9 cellular contexts compared by ENCODE assay signal in the genomic region with DNA sequence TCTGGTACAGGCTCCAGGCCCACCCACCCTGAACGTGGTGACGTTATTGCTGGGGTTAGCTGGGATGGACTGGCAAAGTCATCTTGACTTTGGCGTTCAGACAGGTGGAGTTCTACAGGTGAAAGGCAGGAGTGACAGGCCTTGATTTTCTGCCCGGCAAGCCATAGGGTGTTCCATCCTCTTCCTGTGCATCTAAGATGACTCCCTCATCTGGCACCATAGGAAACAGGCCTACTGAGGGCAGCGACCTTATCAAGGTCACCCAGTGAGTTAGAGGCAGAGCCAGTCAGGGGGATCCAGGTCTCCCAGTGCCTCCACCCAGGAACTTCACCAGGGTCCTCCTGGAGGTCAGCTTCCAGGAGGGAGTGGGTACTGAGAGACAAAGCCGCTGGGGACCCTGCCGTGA. TPM values are rescaled to one million over a fixed set of nuclear protein-coding genes. Genes with fewer than 3 reads are reported as not detected.
DNase-seq lines count a peak whose midpoint lies in the region; ATAC-seq and TF ChIP-seq lines count a peak whose summit lies in the region.
"Had no signal": no experiment of that assay in that cellular context is flagged by ENCODE, and none has a peak within 500 bp of the region (broad histone marks: within the 10 kb centered on the region; RNA-seq: fewer than 3 reads in every experiment).

No MANE protein-coding gene starts in this region.

- POLR2A ChIA-PET in AG04449 (lab: Yijun Ruan, JAX), result interaction anchor here (1.6 to 2.8 kb wide), 2 partner anchors 8 to 63 kb away, joined by 8 to 14 read pairs; no protein-coding TSS in a partner anchor

- H3K79me2 ChIP-seq in Loucy (ENCODE audit: insufficient read depth, low read length), result peaks cover 62% of the 10 kb centered on the region

- peak overlapping the region; percentile 91 for H3K4me2 ChIP-seq in Loucy (ENCODE audit: low read depth, low read length, poor library complexity, severe bottlenecking)

- no peaks in the 10 kb centered on the region for H3K36me3 ChIP-seq in Loucy (ENCODE audit: insufficient read depth, low read length)

- TF ChIP-seq CTCF in AG04449 (IDR thresholded peaks at IDR 0.05; ENCODE audit: insufficient read depth, low read length, missing control alignments) (no peak), Loucy (conservative IDR thresholded peaks at IDR 0.05; ENCODE audit: low read length) (no peak)

- 0 out of 2 replicates have a peak overlapping the region, but pooled peaks have one; percentile 11 for H2AFZ ChIP-seq in Loucy (ENCODE audit: low read length)

- H3K9me3 ChIP-seq in Loucy (ENCODE audit: insufficient read depth, low read depth, low read length), result no peaks in the 10 kb centered on the region

- no peaks in the 10 kb centered on the region for H3K27me3 Mint-ChIP-seq in naive B cell

- no peak for ATAC-seq in naive B cell (ENCODE audit: low read depth in 2 of 2)
- ATAC-seq in HG02763 (IDR thresholded peaks at IDR 0.05; ENCODE audit: unreplicated experiment), result no peak

- H3K9ac ChIP-seq in Loucy (ENCODE audit: low read depth, low read length, poor library complexity, severe bottlenecking), result peak overlapping the region; percentile 84

- H3K9me2 ChIP-seq in Loucy (replicated peaks; ENCODE audit: low read depth, low read length), result no peaks in the 10 kb centered on the region

- H3K9me3 Mint-ChIP-seq in naive B cell, result no peaks in the 10 kb centered on the region

- peaks cover 47% of the 10 kb centered on the region for H3K4me1 ChIP-seq in Loucy (ENCODE audit: insufficient read depth, low read length, poor library complexity, severe bottlenecking)

- H3K27ac ChIP-seq in cingulate gyrus (ENCODE audit: low read depth, low read length), result peak overlapping the region; percentile 19

- no peaks in the 10 kb centered on the region for H3F3A ChIP-seq in Loucy (ENCODE audit: low read depth)

- peaks cover 46% of the 10 kb centered on the region for H4K20me1 ChIP-seq in Loucy (ENCODE audit: insufficient read depth, low read length, poor library complexity, severe bottlenecking)

- H3K4me3 ChIP-seq in AG04449 (ENCODE audit: low read depth, low read length) (peak overlapping the region; percentile 92), Loucy (ENCODE audit: low read length, poor library complexity, severe bottlenecking) (peak overlapping the region; percentile 93)

- CTCF ChIA-PET in AG04449 (lab: Yijun Ruan, JAX), result interaction anchor here (0.7 to 1.9 kb wide), 7 partner anchors 8 to 326 kb away, joined by 3 to 8 read pairs (median 4); no protein-coding TSS in a partner anchor

- H3K27ac Mint-ChIP-seq in naive B cell, result peak overlapping the region in 5 of 6 donors; percentile 64 to 95 (median 88)

- peaks cover 17 to 47% (median 30%) of the 10 kb centered on the region in 3 donors for H3K4me1 Mint-ChIP-seq in naive B cell

- H3K27me3 ChIP-seq in Loucy (ENCODE audit: insufficient read depth, low read length, poor library complexity, severe bottlenecking), result no peaks in the 10 kb centered on the region

- no peaks in the 10 kb centered on the region for H3K36me3 Mint-ChIP-seq in naive B cell

- peak overlapping the region; percentile 92 to 97 (median 96) for H3K4me3 Mint-ChIP-seq in naive B cell

- DNase-seq in AG04449 (ENCODE audit: low read depth, low spot score) (no peak), naive B cell (no peak), H4 (ENCODE audit: low spot score) (no peak), DMS79 treated with DMSO at 0.1 percent for 48 hours (lab: John Stamatoyannopoulos, UW) (no peak)
- no peak for DNase-seq in stimulated activated CD8-positive, alpha-beta memory T cell treated with anti-CD3 and anti-CD28 coated beads, Interleukin-4, amount 100 ng/mL, for 48 hours
- DNase-seq: NCI-H226 had no signal

RNA-seq across cellular contexts. Expression of gene HK1, which starts 41.6 kb away (rescaled TPM):
- polyA plus RNA-seq in naive B cell (ENCODE audit: low read depth in 6 of 6), result 10 to 100 TPM; 45.7 to 71.0 (median 59.3) TPM
- 24.4 and 32.1 TPM in 2 replicates for total RNA-seq in H4 (2014; rRNA removed; shearing (Covaris generic))
